ENCODE assay signal across 8 cellular contexts in the genomic region with DNA sequence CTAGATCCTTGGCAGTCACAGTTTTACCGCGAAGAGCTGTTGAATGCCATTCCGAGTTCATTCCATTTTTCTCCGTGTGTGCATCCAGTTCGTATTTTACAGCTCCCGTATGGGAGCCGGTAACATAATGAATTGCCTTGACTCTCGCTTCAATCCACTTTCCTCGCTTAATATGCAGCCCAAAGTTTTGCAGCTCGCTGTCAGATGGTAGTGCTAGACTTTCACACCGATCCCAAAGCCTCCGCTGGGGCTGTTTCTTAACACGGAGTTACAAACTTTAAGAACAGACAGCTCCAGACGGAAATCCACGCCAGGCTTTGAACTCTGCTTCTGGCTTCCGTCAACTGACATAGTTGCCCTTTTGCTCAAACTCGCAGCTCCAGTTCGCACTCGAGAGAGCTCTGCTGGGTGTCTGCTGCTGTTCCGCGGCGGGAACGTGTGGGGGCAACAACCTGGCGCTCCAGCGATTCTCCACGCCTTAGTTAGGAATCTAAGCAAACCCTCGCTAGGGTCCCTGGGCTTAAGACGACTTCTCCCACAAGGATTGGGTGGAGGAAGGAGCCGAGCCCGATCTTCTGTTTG. TPM values are rescaled to one million over a fixed set of nuclear protein-coding genes. Genes with fewer than 3 reads are reported as not detected.
DNase-seq lines count a peak whose midpoint lies in the region; ATAC-seq and TF ChIP-seq lines count a peak whose summit lies in the region.

No MANE protein-coding gene starts in this region.

- H3K27ac Mint-ChIP-seq in activated naive CD8-positive, alpha-beta T cell treated with anti-CD3 and anti-CD28 coated beads for 36 hours, result peak overlapping the region; percentile 98
- H3K27ac Mint-ChIP-seq in glutamatergic neuron (ENCODE audit: unreplicated experiment), result peak overlapping the region; percentile 99

- no peaks in the 10 kb centered on the region for H3K36me3 Mint-ChIP-seq in activated naive CD8-positive, alpha-beta T cell treated with anti-CD3 and anti-CD28 coated beads for 36 hours
- no peaks in the 10 kb centered on the region for H3K36me3 Mint-ChIP-seq in glutamatergic neuron (ENCODE audit: unreplicated experiment)

- H3K9me3 ChIP-seq in suprapubic skin, result no peaks in the 10 kb centered on the region

- no peak for TF ChIP-seq CTCF in glutamatergic neuron (IDR thresholded peaks at IDR 0.05; ENCODE audit: partially characterized antibody, unreplicated experiment)
- TF ChIP-seq CTCF in omental fat pad (IDR thresholded peaks at IDR 0.05), result no peak
- TF ChIP-seq CTCF in suprapubic skin (IDR thresholded peaks at IDR 0.05), result peak in 1 of 2 donors; percentile 9

- DNase-seq in AML-193 (lab: John Stamatoyannopoulos, UW), result peak; percentile 91 to 97
- peak; percentile 98 for DNase-seq in NCI-H1092 treated with DMSO at 0.1 percent for 48 hours (lab: John Stamatoyannopoulos, UW)
- peak; percentile 96 for DNase-seq in SKM-1 treated with dmso at 0.1 percent for 144 hours (lab: John Stamatoyannopoulos, UW; ENCODE audit: unreplicated experiment)
- peak; percentile 81 for DNase-seq in activated naive CD8-positive, alpha-beta T cell treated with anti-CD3 and anti-CD28 coated beads for 36 hours
- DNase-seq in glutamatergic neuron, result peak; percentile 76
- peak; percentile 47 for DNase-seq in omental fat pad (ENCODE audit: low spot score)
- DNase-seq in suprapubic skin (ENCODE audit: low spot score in 2 of 2), result peak; percentile 90 to 91

- peaks cover 32% of the 10 kb centered on the region for H3K4me1 ChIP-seq in suprapubic skin

- TF ChIP-seq EP300 in suprapubic skin (IDR thresholded peaks at IDR 0.05), result no peak

- H3K4me3 Mint-ChIP-seq in activated naive CD8-positive, alpha-beta T cell treated with anti-CD3 and anti-CD28 coated beads for 36 hours, result peak overlapping the region; percentile 85
- peak overlapping the region; percentile 99 for H3K4me3 Mint-ChIP-seq in glutamatergic neuron (ENCODE audit: unreplicated experiment)

- ATAC-seq in GM19395 (IDR thresholded peaks at IDR 0.05; ENCODE audit: unreplicated experiment) (peak; percentile 37), omental fat pad (ENCODE audit: low FRiP score) (peak; percentile 40)

- peak overlapping the region; percentile 99 for H3K27ac ChIP-seq in suprapubic skin

- peak in 1 of 2 donors; percentile 49 for TF ChIP-seq POLR2A in suprapubic skin (IDR thresholded peaks at IDR 0.05)

- H3K36me3 ChIP-seq in suprapubic skin, result no peaks in the 10 kb centered on the region

- H3K4me1 Mint-ChIP-seq in activated naive CD8-positive, alpha-beta T cell treated with anti-CD3 and anti-CD28 coated beads for 36 hours, result peaks cover 37% of the 10 kb centered on the region
- peaks cover 17% of the 10 kb centered on the region for H3K4me1 Mint-ChIP-seq in glutamatergic neuron (ENCODE audit: low read depth, unreplicated experiment)

- H3K9me3 Mint-ChIP-seq in activated naive CD8-positive, alpha-beta T cell treated with anti-CD3 and anti-CD28 coated beads for 36 hours, result no peaks in the 10 kb centered on the region
- H3K9me3 Mint-ChIP-seq in glutamatergic neuron (ENCODE audit: unreplicated experiment), result peaks cover 7% of the 10 kb centered on the region

- H3K4me3 ChIP-seq in suprapubic skin, result peak overlapping the region; percentile 94

- WGBS in suprapubic skin, result under 1% methylated on average over 28 of the region's 30 CpGs

- H3K27me3 ChIP-seq in suprapubic skin, result no peaks in the 10 kb centered on the region

- no peaks in the 10 kb centered on the region for H3K27me3 Mint-ChIP-seq in activated naive CD8-positive, alpha-beta T cell treated with anti-CD3 and anti-CD28 coated beads for 36 hours
- peaks cover 7% of the 10 kb centered on the region for H3K27me3 Mint-ChIP-seq in glutamatergic neuron (ENCODE audit: unreplicated experiment)

RNA-seq across cellular contexts. Expression of a gene that starts 3.5 kb away (rescaled TPM):
- 10 to 100 TPM; 75.6 to 78.4 TPM for total RNA-seq in activated naive CD8-positive, alpha-beta T cell treated with anti-CD3 and anti-CD28 coated beads for 36 hours
- total RNA-seq in glutamatergic neuron (ENCODE audit: unreplicated experiment), result 187 TPM
- total RNA-seq in omental fat pad, result 10 to 100 TPM; 25.8 to 48.4 (median 40.6) TPM
- 10 to 100 TPM; 77.2 to 90.0 (median 83.5) TPM for total RNA-seq in suprapubic skin

Comparison
In these comparisons a context has a peak if more than half of its experiments do, and no peak if none do; other contexts are left out.
1. Peak in every context shown above with its lines: DNase-seq, ATAC-seq, H3K4me3 ChIP-seq and H3K27ac ChIP-seq.
2. DNase-seq: peak in every context shown above with its lines; median percentile 98 in NCI-H1092 treated with DMSO at 0.1 percent for 48 hours; 96 in SKM-1 treated with dmso at 0.1 percent for 144 hours; 94 in AML-193; 90 in suprapubic skin; 81 in activated naive CD8-positive, alpha-beta T cell treated with anti-CD3 and anti-CD28 coated beads for 36 hours; 76 in glutamatergic neuron; 47 in omental fat pad.